ENCODE assay signal across 8 cellular contexts in the genomic region with DNA sequence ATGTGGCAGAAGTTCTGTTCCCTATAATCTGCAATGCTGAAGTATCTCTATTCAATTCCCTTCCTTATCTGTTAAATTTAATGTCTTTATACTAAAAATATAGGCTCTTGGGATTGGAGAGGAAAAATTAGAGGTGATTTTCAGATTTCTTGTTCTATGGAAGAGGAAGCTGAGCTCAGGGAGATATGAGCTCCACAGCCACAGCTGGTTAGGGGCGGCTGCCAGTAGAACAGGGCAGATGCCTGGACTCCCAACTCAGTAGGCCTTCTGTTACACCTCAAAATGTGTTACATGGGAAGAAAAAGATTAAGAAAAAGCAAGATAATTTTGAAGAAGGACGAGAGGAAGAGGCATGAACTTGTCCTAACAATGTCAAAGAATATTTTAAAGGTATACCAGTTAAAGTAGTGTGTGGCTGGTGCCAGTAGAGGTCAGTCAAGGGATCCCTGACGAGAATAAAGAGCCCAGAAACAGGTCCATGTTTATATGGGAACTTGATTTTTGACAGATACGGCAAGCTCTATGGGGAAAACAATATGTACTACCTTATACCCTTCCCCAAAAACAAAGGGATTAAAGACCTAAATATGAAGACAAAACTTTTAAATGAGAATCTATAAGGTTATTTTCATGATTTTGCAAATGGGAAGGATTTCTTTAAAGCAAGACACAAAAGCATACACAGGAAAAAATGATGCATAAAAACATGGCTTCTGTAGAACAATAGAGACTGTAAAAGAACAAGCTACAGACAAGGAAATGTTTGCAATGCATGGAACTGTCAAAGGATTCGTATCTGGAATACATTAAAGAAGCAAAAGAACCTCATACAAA. TPM values are rescaled to one million over a fixed set of nuclear protein-coding genes. Genes with fewer than 3 reads are reported as not detected.
DNase-seq lines count a peak whose midpoint lies in the region; ATAC-seq and TF ChIP-seq lines count a peak whose summit lies in the region.

No MANE protein-coding gene starts in this region.

- no peaks in the 10 kb centered on the region for H3K9me3 ChIP-seq in parathyroid adenoma (ENCODE audit: control insufficient read depth, low read length)

- intact Hi-C loops in activated CD8-positive, alpha-beta T cell treated with anti-CD3 and anti-CD28 coated beads for 36 hours (cut with micrococcal nuclease), result no loop called here

- peaks cover 11% of the 10 kb centered on the region for H3K36me3 Mint-ChIP-seq in activated CD8-positive, alpha-beta T cell treated with anti-CD3 and anti-CD28 coated beads for 36 hours (ENCODE audit: low read depth)
- H3K36me3 Mint-ChIP-seq in activated CD8-positive, alpha-beta T cell treated with anti-CD3 and anti-CD28 coated beads, Interleukin-2, amount 10 ng/mL, durations not matched to agents 7 days and 5 days (ENCODE audit: low read depth), result peaks cover 20% of the 10 kb centered on the region

- POLR2A ChIA-PET in activated CD8-positive, alpha-beta T cell treated with anti-CD3 and anti-CD28 coated beads for 36 hours (lab: Charles Lee), result interaction anchor here (1.0 to 1.2 kb wide), 2 partner anchors 9 to 43 kb away, joined by 4 to 5 read pairs; a partner anchor contains a TSS
- POLR2A ChIA-PET in activated CD8-positive, alpha-beta T cell treated with anti-CD3 and anti-CD28 coated beads, Interleukin-2, amount 10 ng/mL, durations not matched to agents 7 days and 5 days (lab: Charles Lee), result interaction anchor here (0.8 kb wide), 1 partner anchor 28 kb away, joined by 4 read pairs; a partner anchor contains a TSS

- no peak overlapping the region for H3K4me2 ChIP-seq in parathyroid adenoma (ENCODE audit: low read length)

- no peaks in the 10 kb centered on the region for H3K9me3 Mint-ChIP-seq in activated CD8-positive, alpha-beta T cell treated with anti-CD3 and anti-CD28 coated beads for 36 hours
- no peaks in the 10 kb centered on the region for H3K9me3 Mint-ChIP-seq in activated CD8-positive, alpha-beta T cell treated with anti-CD3 and anti-CD28 coated beads, Interleukin-2, amount 10 ng/mL, durations not matched to agents 7 days and 5 days (ENCODE audit: insufficient read depth)

- no peaks in the 10 kb centered on the region for H3K27me3 Mint-ChIP-seq in activated CD8-positive, alpha-beta T cell treated with anti-CD3 and anti-CD28 coated beads for 36 hours
- H3K27me3 Mint-ChIP-seq in activated CD8-positive, alpha-beta T cell treated with anti-CD3 and anti-CD28 coated beads, Interleukin-2, amount 10 ng/mL, durations not matched to agents 7 days and 5 days (ENCODE audit: low read depth), result no peaks in the 10 kb centered on the region

- no peak overlapping the region for H3K4me3 Mint-ChIP-seq in activated CD8-positive, alpha-beta T cell treated with anti-CD3 and anti-CD28 coated beads for 36 hours
- H3K4me3 Mint-ChIP-seq in activated CD8-positive, alpha-beta T cell treated with anti-CD3 and anti-CD28 coated beads, Interleukin-2, amount 10 ng/mL, durations not matched to agents 7 days and 5 days, result no peak overlapping the region

- H3K36me3 ChIP-seq in parathyroid adenoma (ENCODE audit: control insufficient read depth, insufficient read depth, low read length), result no peaks in the 10 kb centered on the region

- TF ChIP-seq CTCF in activated CD8-positive, alpha-beta T cell treated with anti-CD3 and anti-CD28 coated beads for 36 hours (IDR thresholded peaks at IDR 0.05), result peak; percentile 55
- TF ChIP-seq CTCF in epithelial cell of proximal tubule (conservative IDR thresholded peaks at IDR 0.05; ENCODE audit: low read depth, low read length), result peak; percentile 78
- peak; percentile 59 for TF ChIP-seq CTCF in parathyroid adenoma (IDR thresholded peaks at IDR 0.05)

- no peak overlapping the region for H3K4me3 ChIP-seq in epithelial cell of proximal tubule (ENCODE audit: low read depth, low read length)
- H3K4me3 ChIP-seq in parathyroid adenoma (ENCODE audit: low read depth, low read length), result no peak overlapping the region

- ATAC-seq in activated CD8-positive, alpha-beta T cell treated with anti-CD3 and anti-CD28 coated beads for 36 hours, result peak; percentile 55
- no peak for ATAC-seq in activated CD8-positive, alpha-beta T cell treated with anti-CD3 and anti-CD28 coated beads, Interleukin-2, amount 10 ng/mL, durations not matched to agents 7 days and 5 days
- ATAC-seq in HG02852 (IDR thresholded peaks at IDR 0.05; ENCODE audit: unreplicated experiment), result peak; percentile 37

- no peaks in the 10 kb centered on the region for H3K79me2 ChIP-seq in parathyroid adenoma

- CTCF ChIA-PET in activated CD8-positive, alpha-beta T cell treated with anti-CD3 and anti-CD28 coated beads for 36 hours (lab: Charles Lee), result interaction anchor here (0.8 to 5.2 kb wide), 6 partner anchors 14 to 71 kb away, joined by 3 to 41 read pairs (median 6); no protein-coding TSS in a partner anchor
- CTCF ChIA-PET in activated CD8-positive, alpha-beta T cell treated with anti-CD3 and anti-CD28 coated beads, Interleukin-2, amount 10 ng/mL, durations not matched to agents 7 days and 5 days (lab: Charles Lee), result interaction anchor here (0.7 to 2.7 kb wide), 4 partner anchors 8 to 44 kb away, joined by 3 to 18 read pairs (median 3); no protein-coding TSS in a partner anchor

- H3K4me1 ChIP-seq in parathyroid adenoma, result peaks cover 3% of the 10 kb centered on the region

- peak; percentile 25 for DNase-seq in activated CD8-positive, alpha-beta T cell treated with anti-CD3 and anti-CD28 coated beads for 36 hours
- no peak for DNase-seq in activated CD8-positive, alpha-beta T cell treated with anti-CD3 and anti-CD28 coated beads, Interleukin-2, amount 10 ng/mL, durations not matched to agents 7 days and 5 days
- DNase-seq in OCI-M1 (lab: John Stamatoyannopoulos, UW), result peak; percentile 59
- no peak for DNase-seq in epithelial cell of proximal tubule (ENCODE audit: low read depth)
- DNase-seq in stimulated activated CD4-positive, alpha-beta T cell treated with anti-CD3 and anti-CD28 coated beads, Interleukin-4, amount 100 ng/mL, for 24 hours, result no peak
- DNase-seq in T1000 (lab: John Stamatoyannopoulos, UW), result no peak

- H3K4me1 Mint-ChIP-seq in activated CD8-positive, alpha-beta T cell treated with anti-CD3 and anti-CD28 coated beads for 36 hours (ENCODE audit: low read depth), result peaks cover 17% of the 10 kb centered on the region
- peaks cover 19% of the 10 kb centered on the region for H3K4me1 Mint-ChIP-seq in activated CD8-positive, alpha-beta T cell treated with anti-CD3 and anti-CD28 coated beads, Interleukin-2, amount 10 ng/mL, durations not matched to agents 7 days and 5 days (ENCODE audit: low read depth)

- H3K27ac Mint-ChIP-seq in activated CD8-positive, alpha-beta T cell treated with anti-CD3 and anti-CD28 coated beads for 36 hours, result no peak overlapping the region
- no peak overlapping the region for H3K27ac Mint-ChIP-seq in activated CD8-positive, alpha-beta T cell treated with anti-CD3 and anti-CD28 coated beads, Interleukin-2, amount 10 ng/mL, durations not matched to agents 7 days and 5 days

- no peak overlapping the region for H3K27ac ChIP-seq in parathyroid adenoma

- no peak overlapping the region for H3K9ac ChIP-seq in parathyroid adenoma

- no peaks in the 10 kb centered on the region for H3K27me3 ChIP-seq in parathyroid adenoma (ENCODE audit: control insufficient read depth, insufficient read depth, low read length)

- H2AFZ ChIP-seq in parathyroid adenoma, result no peak overlapping the region

RNA-seq across cellular contexts. Expression of a gene that starts 28.7 kb away (rescaled TPM):
- total RNA-seq in activated CD8-positive, alpha-beta T cell treated with anti-CD3 and anti-CD28 coated beads for 36 hours, result 10 to 100 TPM; 48.3 to 51.8 TPM
- total RNA-seq in activated CD8-positive, alpha-beta T cell treated with anti-CD3 and anti-CD28 coated beads, Interleukin-2, amount 10 ng/mL, durations not matched to agents 7 days and 5 days, result 10 to 100 TPM; 58.6 to 59.3 TPM
- total RNA-seq in epithelial cell of proximal tubule, result 24.7 and 27.2 TPM in 2 replicates

RNA-seq across cellular contexts. Expression of a gene that starts 42.6 kb away (rescaled TPM):
- 10 to 100 TPM; 77.3 to 78.8 TPM for total RNA-seq in activated CD8-positive, alpha-beta T cell treated with anti-CD3 and anti-CD28 coated beads for 36 hours
- total RNA-seq in activated CD8-positive, alpha-beta T cell treated with anti-CD3 and anti-CD28 coated beads, Interleukin-2, amount 10 ng/mL, durations not matched to agents 7 days and 5 days, result 10 to 100 TPM; 41.6 to 46.4 TPM
- total RNA-seq in epithelial cell of proximal tubule, result 41.5 and 66.9 TPM in 2 replicates

RNA-seq across cellular contexts. Expression of a gene that starts 42.8 kb away (rescaled TPM):
- total RNA-seq in activated CD8-positive, alpha-beta T cell treated with anti-CD3 and anti-CD28 coated beads for 36 hours, result 10 to 100 TPM; 37.9 to 39.2 TPM
- total RNA-seq in activated CD8-positive, alpha-beta T cell treated with anti-CD3 and anti-CD28 coated beads, Interleukin-2, amount 10 ng/mL, durations not matched to agents 7 days and 5 days, result 10 to 100 TPM; 29.7 to 32.4 TPM
- 20.5 and 40.3 TPM in 2 replicates for total RNA-seq in epithelial cell of proximal tubule

Comparison
In these comparisons a context has a peak if more than half of its experiments do, and no peak if none do; other contexts are left out.
1. DNase-seq: peak in activated CD8-positive, alpha-beta T cell treated with anti-CD3 and anti-CD28 coated beads for 36 hours (single experiment) and OCI-M1 (single experiment); none in activated CD8-positive, alpha-beta T cell treated with anti-CD3 and anti-CD28 coated beads, Interleukin-2, amount 10 ng/mL, durations not matched to agents 7 days and 5 days (single experiment), epithelial cell of proximal tubule (single experiment), stimulated activated CD4-positive, alpha-beta T cell treated with anti-CD3 and anti-CD28 coated beads, Interleukin-4, amount 100 ng/mL, for 24 hours (single experiment) and T1000 (single experiment).
2. Peak in every context shown above with its lines, with median percentiles within 50 percentile points of each other: CTCF ChIP-seq.